18 cellular contexts compared by ENCODE assay signal in the genomic region with DNA sequence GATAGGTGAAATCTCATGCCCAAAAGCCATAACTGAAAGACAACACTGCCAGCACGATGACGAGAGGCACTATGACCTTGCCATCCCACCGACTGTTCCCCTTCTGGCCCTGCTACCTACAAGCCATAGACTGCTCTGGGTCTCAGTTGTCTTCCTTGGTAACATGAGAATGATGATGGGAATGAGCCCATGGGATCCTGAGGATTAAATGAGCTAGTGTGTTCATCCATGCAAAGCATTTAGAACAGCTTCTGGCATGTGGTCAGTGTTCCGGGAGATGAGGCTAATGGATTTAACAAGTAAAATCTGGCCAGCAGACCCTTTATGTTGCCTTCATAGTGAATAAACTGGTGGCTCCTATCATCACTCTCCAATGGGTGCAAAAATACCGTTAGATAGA.
DNase-seq lines count a peak whose midpoint lies in the region; ATAC-seq and TF ChIP-seq lines count a peak whose summit lies in the region.
"Had no signal": no experiment of that assay in that cellular context is flagged by ENCODE, and none has a peak within 500 bp of the region (broad histone marks: within the 10 kb centered on the region; RNA-seq: fewer than 3 reads in every experiment).

No MANE protein-coding gene starts in this region.

- H3F3A ChIP-seq in neural progenitor cell (ENCODE audit: low read depth), result peaks cover 6% of the 10 kb centered on the region

- H3K4me1 ChIP-seq in neural progenitor cell, result peaks cover 23% of the 10 kb centered on the region

- H3K36me3 Mint-ChIP-seq in dendritic cell treated with granulocyte-macrophage colony-stimulating factor and Interleukin-4, amounts not matched to agents 40 ng/mL and 50 ng/mL, for 4 days (ENCODE audit: low read depth), result no peaks in the 10 kb centered on the region
- H3K36me3 Mint-ChIP-seq in neural progenitor cell (no peaks in the 10 kb centered on the region), nephron progenitor cell (ENCODE audit: low read depth) (no peaks in the 10 kb centered on the region)

- peaks cover 11% of the 10 kb centered on the region for H3K9me3 Mint-ChIP-seq in dendritic cell treated with granulocyte-macrophage colony-stimulating factor and Interleukin-4, amounts not matched to agents 40 ng/mL and 50 ng/mL, for 4 days
- no peaks in the 10 kb centered on the region for H3K9me3 Mint-ChIP-seq in neural progenitor cell
- H3K9me3 Mint-ChIP-seq in nephron progenitor cell, result no peaks in the 10 kb centered on the region
- H3K9me3 Mint-ChIP-seq: CD4-positive, alpha-beta T cell had no signal

- no peaks in the 10 kb centered on the region for H4K20me1 ChIP-seq in neural progenitor cell (ENCODE audit: low read depth)
- H4K20me1 ChIP-seq: BLaER1 had no signal

- no peak overlapping the region for H3K4me3 Mint-ChIP-seq in dendritic cell treated with granulocyte-macrophage colony-stimulating factor and Interleukin-4, amounts not matched to agents 40 ng/mL and 50 ng/mL, for 4 days
- H3K4me3 Mint-ChIP-seq in neural progenitor cell, result no peak overlapping the region
- no peak overlapping the region for H3K4me3 Mint-ChIP-seq in nephron progenitor cell
- H3K4me3 Mint-ChIP-seq: CD4-positive, alpha-beta T cell; GM23338 had no signal

- H3K27ac ChIP-seq in neural progenitor cell, result no peak overlapping the region
- H3K27ac ChIP-seq: 22Rv1, BLaER1 had no signal

- peak overlapping the region; percentile 61 for H3K27ac Mint-ChIP-seq in dendritic cell treated with granulocyte-macrophage colony-stimulating factor and Interleukin-4, amounts not matched to agents 40 ng/mL and 50 ng/mL, for 4 days
- H3K27ac Mint-ChIP-seq in neural progenitor cell (no peak overlapping the region), nephron progenitor cell (no peak overlapping the region)
- H3K27ac Mint-ChIP-seq: CD4-positive, alpha-beta T cell; GM23338 had no signal

- intact Hi-C loops in dendritic cell treated with granulocyte-macrophage colony-stimulating factor and Interleukin-4, amounts not matched to agents 40 ng/mL and 50 ng/mL, for 4 days (cut with micrococcal nuclease), result no loop called here

- no peak overlapping the region for H3K4me3 ChIP-seq in neural progenitor cell
- H3K4me3 ChIP-seq: BLaER1, GM12878, GM23338 had no signal

- H2AFZ ChIP-seq in neural progenitor cell (replicated peaks), result no peak overlapping the region

- peak overlapping the region; percentile 8 for H3K4me2 ChIP-seq in neural progenitor cell
- H3K4me2 ChIP-seq: BLaER1, GM23338 had no signal

- H3K9me3 ChIP-seq in neural progenitor cell (ENCODE audit: low read depth), result no peaks in the 10 kb centered on the region
- H3K9me3 ChIP-seq: BLaER1 had no signal

- DNase-seq in NCI-H2171 treated with DMSO at 0.1 percent for 48 hours (lab: John Stamatoyannopoulos, UW) (peak; percentile 45), NCI-H2171 (lab: John Stamatoyannopoulos, UW) (no peak), neural progenitor cell (ENCODE audit: low spot score) (no peak), nephron progenitor cell (no peak)
- no peak for DNase-seq in stimulated activated CD4-positive, alpha-beta T cell treated with anti-CD3 and anti-CD28 coated beads, Interleukin-4, amount 100 ng/mL, for 24 hours
- no peak for DNase-seq in activated effector memory CD4-positive, alpha-beta T cell treated with anti-CD3 and anti-CD28 coated beads, Interleukin-2, amount 50 U/mL, for 16 hours
- DNase-seq: AML-193; Calu3; CD4-positive, alpha-beta T cell; DMS 273 treated with DMSO at 0.1 percent for 48 hours; DMS79; H7 had no signal

- no peak overlapping the region for H3K9ac ChIP-seq in neural progenitor cell
- H3K9ac ChIP-seq: BLaER1 had no signal

- ATAC-seq in GM21737 (IDR thresholded peaks at IDR 0.05; ENCODE audit: unreplicated experiment), result no peak
- ATAC-seq: GM12878, GM23338 had no signal

- H3K27me3 Mint-ChIP-seq in dendritic cell treated with granulocyte-macrophage colony-stimulating factor and Interleukin-4, amounts not matched to agents 40 ng/mL and 50 ng/mL, for 4 days, result peaks cover 1% of the 10 kb centered on the region
- H3K27me3 Mint-ChIP-seq in neural progenitor cell (ENCODE audit: insufficient read depth, low read depth) (no peaks in the 10 kb centered on the region), nephron progenitor cell (ENCODE audit: low read depth, poor library complexity) (peaks cover 17% of the 10 kb centered on the region)

- TF ChIP-seq CTCF in neural progenitor cell (IDR thresholded peaks at IDR 0.05) (no peak), nephron progenitor cell (IDR thresholded peaks at IDR 0.05) (no peak)

- H3K79me2 ChIP-seq in neural progenitor cell (ENCODE audit: low read depth), result no peaks in the 10 kb centered on the region

- H3K36me3 ChIP-seq in neural progenitor cell, result no peaks in the 10 kb centered on the region
- H3K36me3 ChIP-seq: BLaER1 had no signal

- H3K27me3 ChIP-seq in neural progenitor cell, result no peaks in the 10 kb centered on the region
- H3K27me3 ChIP-seq: BLaER1 had no signal

- peaks cover 62% of the 10 kb centered on the region for H3K4me1 Mint-ChIP-seq in dendritic cell treated with granulocyte-macrophage colony-stimulating factor and Interleukin-4, amounts not matched to agents 40 ng/mL and 50 ng/mL, for 4 days (ENCODE audit: low read depth)
- H3K4me1 Mint-ChIP-seq in neural progenitor cell (peaks cover 40% of the 10 kb centered on the region), nephron progenitor cell (peaks cover 27% of the 10 kb centered on the region)
